ENCODE assay signal across 8 cellular contexts in the genomic region with DNA sequence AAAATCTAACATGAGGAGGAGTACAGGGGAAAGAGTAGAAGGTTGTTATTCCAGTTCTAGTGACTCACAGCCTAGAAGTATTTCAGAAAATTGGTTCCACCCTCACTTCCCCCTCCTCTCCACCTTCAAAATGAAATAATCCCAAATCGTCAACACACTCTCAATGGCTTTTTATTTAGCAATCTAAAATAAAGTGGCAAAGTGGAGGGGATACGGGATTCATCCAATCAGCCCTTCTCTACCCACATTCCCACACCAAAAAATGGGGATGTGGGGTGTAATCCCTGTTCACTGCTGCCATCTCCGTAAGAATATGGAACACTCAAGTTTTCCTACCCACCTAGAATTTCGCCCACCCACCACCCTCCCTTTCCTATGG. TPM values are rescaled to one million over a fixed set of nuclear protein-coding genes. Genes with fewer than 3 reads are reported as not detected.
DNase-seq lines count a peak whose midpoint lies in the region; ATAC-seq, FAIRE-seq and TF ChIP-seq lines count a peak whose summit lies in the region.

No MANE protein-coding gene starts in this region.

- no peaks in the 10 kb centered on the region for H3K36me3 ChIP-seq in brain microvascular endothelial cell (replicated peaks)

- peak overlapping the region; percentile 99 for H3K27ac ChIP-seq in brain microvascular endothelial cell
- peak overlapping the region; percentile 81 for H3K27ac ChIP-seq in substantia nigra (ENCODE audit: low read depth, low read length, poor library complexity, severe bottlenecking)

- FAIRE-seq in D721Med (lab: Jason Lieb, UNC) = peak; percentile 29

- DNase-seq in D721Med (ENCODE audit: insufficient read length, low spot score) = no peak
- peak; percentile 51 for DNase-seq in LoVo (ENCODE audit: low spot score)
- no peak for DNase-seq in brain microvascular endothelial cell
- peak; percentile 36 for DNase-seq in kidney glomerular epithelial cell (lab: John Stamatoyannopoulos, UW)
- DNase-seq in substantia nigra (lab: John Stamatoyannopoulos, UW) = no peak
- DNase-seq in SK-N-DZ (ENCODE audit: low spot score) = no peak
- no peak for DNase-seq in central memory CD4-positive, alpha-beta T cell

- in situ Hi-C loops in brain microvascular endothelial cell (cut with HindIII; ENCODE audit: low pct_ligation_motif_present, low sequenced_read_pairs) = no loop called here

- peak overlapping the region; percentile 74 for H3K4me3 ChIP-seq in brain microvascular endothelial cell (ENCODE audit: low read depth, low read length)

- ATAC-seq in GM18861 (IDR thresholded peaks at IDR 0.05; ENCODE audit: unreplicated experiment) = no peak

- no peak for TF ChIP-seq CTCF in D721Med (IDR thresholded peaks at IDR 0.05; ENCODE audit: insufficient read depth, missing control alignments)
- no peak for TF ChIP-seq CTCF in brain microvascular endothelial cell (IDR thresholded peaks at IDR 0.05; ENCODE audit: low read depth, low read length, missing control alignments)

- no peaks in the 10 kb centered on the region for H3K27me3 ChIP-seq in brain microvascular endothelial cell (replicated peaks)

RNA-seq across cellular contexts. Expression of gene NCKAP1, which starts 1.0 kb away (rescaled TPM):
- 81.2 and 115 TPM in 2 replicates for polyA plus RNA-seq in SK-N-DZ (2014; cell fraction: cytosol; rRNA removed)
- polyA plus RNA-seq in SK-N-DZ (2014; cell fraction: nucleus; rRNA removed) = 66.9 and 90.6 TPM in 2 replicates

RNA-seq across cellular contexts. Expression of gene DUSP19, which starts 41.3 kb away (rescaled TPM):
- polyA plus RNA-seq in SK-N-DZ (2014; cell fraction: cytosol; rRNA removed) = 3.9 and 6.1 TPM in 2 replicates
- 0.83 and 2.5 TPM in 2 replicates for polyA plus RNA-seq in SK-N-DZ (2014; cell fraction: nucleus; rRNA removed)

Comparison
In these comparisons a context has a peak if more than half of its experiments do, and no peak if none do; other contexts are left out.
1. DNase-seq: peak in LoVo (single experiment) and kidney glomerular epithelial cell (single experiment); none in D721Med (single experiment), brain microvascular endothelial cell (single experiment), substantia nigra (0 of 49), SK-N-DZ (single experiment) and central memory CD4-positive, alpha-beta T cell (single experiment).